In the genomic region with DNA sequence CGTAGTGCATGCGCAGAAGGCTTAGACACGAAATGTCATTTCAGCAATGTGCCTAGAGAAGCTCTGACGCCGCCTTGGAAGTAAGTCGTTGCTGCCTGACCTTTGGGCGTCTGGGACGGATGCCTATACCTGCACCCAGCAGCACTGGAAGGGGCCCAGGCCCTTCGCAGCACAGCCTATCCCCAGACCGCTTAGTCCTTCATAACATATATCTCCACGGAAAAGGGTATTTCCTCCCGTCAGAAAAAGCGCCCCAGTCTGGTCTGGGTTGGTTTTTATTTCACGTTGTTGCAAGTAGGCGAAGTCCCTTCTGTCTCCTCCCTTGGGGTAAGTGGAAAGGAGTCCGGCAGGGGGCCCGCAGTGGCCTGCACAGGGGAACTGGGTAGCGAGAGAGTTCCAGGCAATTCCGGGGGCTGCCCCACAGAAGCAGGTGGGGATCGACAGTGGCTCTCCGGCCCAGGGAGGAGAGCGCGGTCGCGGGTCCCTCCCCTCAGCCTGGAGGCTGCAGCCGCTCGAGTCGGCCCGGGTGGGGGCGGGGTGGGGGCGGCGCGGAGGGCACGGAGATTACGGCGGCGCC, we compare ENCODE assay signal across 8 cellular contexts. TPM values are rescaled to one million over a fixed set of nuclear protein-coding genes. Genes with fewer than 3 reads are reported as not detected.
DNase-seq lines count a peak whose midpoint lies in the region; ATAC-seq and TF ChIP-seq lines count a peak whose summit lies in the region.

No MANE protein-coding gene starts in this region.

- TF ChIP-seq POLR2A in lower leg skin (IDR thresholded peaks at IDR 0.05), result no peak

- ATAC-seq in HG03039 (IDR thresholded peaks at IDR 0.05; ENCODE audit: unreplicated experiment), result no peak
- ATAC-seq in HG03175 (IDR thresholded peaks at IDR 0.05; ENCODE audit: unreplicated experiment), result no peak
- ATAC-seq in HG03097 (IDR thresholded peaks at IDR 0.05; ENCODE audit: low FRiP score, unreplicated experiment), result no peak

- H3K36me3 ChIP-seq in ACC112 (ENCODE audit: insufficient read depth, low read length) (no peaks in the 10 kb centered on the region), KMS-11 (ENCODE audit: insufficient read depth) (no peaks in the 10 kb centered on the region)

- H4K20me1 ChIP-seq in KMS-11 (ENCODE audit: insufficient read depth), result no peaks in the 10 kb centered on the region

- intact Hi-C loops in lower leg skin (cut with DNase I; ENCODE audit: low total_unique reads), result no loop called here

- peaks cover 8% of the 10 kb centered on the region for H3K4me1 ChIP-seq in ACC112 (ENCODE audit: control insufficient read depth, insufficient read depth, low read length, unreplicated experiment)
- H3K4me1 ChIP-seq in KMS-11 (ENCODE audit: low read depth, poor library complexity, severe bottlenecking), result peaks cover 10% of the 10 kb centered on the region

- H3K27me3 ChIP-seq in ACC112 (ENCODE audit: insufficient read depth, low read length) (peaks cover 37% of the 10 kb centered on the region), KMS-11 (ENCODE audit: insufficient read depth, low read depth) (no peaks in the 10 kb centered on the region)

- DNase-seq in ecto neural progenitor cell (ENCODE audit: low spot score) (peak; percentile 77), myocyte (ENCODE audit: low read depth) (peak; percentile 82), lower leg skin (ENCODE audit: low spot score in 2 of 2) (no peak)

- peak overlapping the region; percentile 83 for H3K4me3 ChIP-seq in ACC112 (ENCODE audit: low read depth, low read length)
- no peak overlapping the region for H3K4me3 ChIP-seq in KMS-11 (IDR thresholded peaks at IDR 0.05; ENCODE audit: insufficient read depth, low read depth, low read length)
- H3K4me3 ChIP-seq in lower leg skin (ENCODE audit: low read depth, poor library complexity, severe bottlenecking), result no peak overlapping the region

- WGBS in lower leg skin, 2 donors, result 17 to 24% methylated on average over 21 to 23 of the region's 37 CpGs

- H2AFZ ChIP-seq in ACC112 (ENCODE audit: low read length, unreplicated experiment), result peak overlapping the region; percentile 51
- H2AFZ ChIP-seq in KMS-11 (ENCODE audit: low read depth), result peak overlapping the region; percentile 91

- H3K79me2 ChIP-seq in ACC112 (ENCODE audit: control insufficient read depth, insufficient read depth, low read length, unreplicated experiment) (peaks cover 21% of the 10 kb centered on the region), KMS-11 (ENCODE audit: insufficient read depth, low read depth) (no peaks in the 10 kb centered on the region)

- TF ChIP-seq CTCF in KMS-11 (conservative IDR thresholded peaks at IDR 0.05; ENCODE audit: low read depth, low read length), result no peak
- no peak for TF ChIP-seq CTCF in lower leg skin (IDR thresholded peaks at IDR 0.05)

- H3K9ac ChIP-seq in KMS-11, result peak overlapping the region; percentile 67

- H3K4me2 ChIP-seq in KMS-11, result peak overlapping the region; percentile 40

- H3K27ac ChIP-seq in ACC112 (ENCODE audit: low read depth, low read length) (no peak overlapping the region), KMS-11 (peak overlapping the region; percentile 74)

RNA-seq across cellular contexts. Expression of a gene that starts 0.6 kb away (rescaled TPM):
- 18.5 and 22.0 TPM in 2 replicates for total RNA-seq in myocyte
- 7.3 TPM for polyA plus RNA-seq in myocyte (2012)
- total RNA-seq in lower leg skin, result under 1 TPM in 2 of 4 donors, not detected in 2; 0.13 to 0.17 TPM

Comparison
In these comparisons a context has a peak if more than half of its experiments do, and no peak if none do; other contexts are left out.
1. DNase-seq: peak in ecto neural progenitor cell (single experiment) and myocyte (single experiment); none in lower leg skin (0 of 2).
2. RNA of a gene that starts 0.6 kb away (total RNA-seq): 18.5 to 22.0 TPM in myocyte; 0.13 to 0.17 TPM in lower leg skin; every median in the first group is over 10 times any median in the second.